ENCODE assay signal across 10 cellular contexts in the genomic region with DNA sequence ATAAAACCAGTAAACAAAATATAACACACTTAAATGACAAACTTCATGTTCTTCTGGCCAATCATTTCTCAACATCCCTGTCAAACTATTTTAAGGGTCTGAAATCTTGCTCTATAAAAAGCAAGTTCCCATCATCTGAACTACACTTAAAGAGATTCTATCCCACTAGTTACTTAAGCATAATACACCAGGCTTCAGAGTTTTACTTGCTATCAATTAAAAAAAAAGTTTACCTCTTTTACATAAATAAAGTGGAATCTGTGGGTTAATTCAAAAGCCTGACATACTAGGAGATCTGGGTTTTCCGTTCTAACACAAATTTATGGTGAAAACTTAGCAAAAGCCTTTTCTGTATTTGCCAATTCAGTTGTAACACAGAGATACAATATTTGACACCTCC. TPM values are rescaled to one million over a fixed set of nuclear protein-coding genes. Genes with fewer than 3 reads are reported as not detected.
DNase-seq lines count a peak whose midpoint lies in the region; FAIRE-seq and TF ChIP-seq lines count a peak whose summit lies in the region.
"Had no signal": no experiment of that assay in that cellular context is flagged by ENCODE, and none has a peak within 500 bp of the region (broad histone marks: within the 10 kb centered on the region; RNA-seq: fewer than 3 reads in every experiment).

No MANE protein-coding gene starts in this region.

- H3K79me2 ChIP-seq in OCI-LY3 (ENCODE audit: low read length): peaks cover 92% of the 10 kb centered on the region
- peaks cover 76% of the 10 kb centered on the region for H3K79me2 ChIP-seq in endothelial cell of umbilical vein (ENCODE audit: control insufficient read depth, insufficient read depth, low read length)

- H3K27me3 ChIP-seq in OCI-LY3 (ENCODE audit: low read depth, low read length): no peaks in the 10 kb centered on the region
- H3K27me3 ChIP-seq in endothelial cell of umbilical vein (ENCODE audit: control insufficient read depth in 2 of 2, insufficient read depth in 2 of 2, low read length in 2 of 2): no peaks in the 10 kb centered on the region

- H3K36me3 ChIP-seq in ES-I3 (ENCODE audit: insufficient read depth, low read length): no peaks in the 10 kb centered on the region
- peaks cover 2% of the 10 kb centered on the region for H3K36me3 ChIP-seq in OCI-LY3 (replicated peaks; ENCODE audit: low read depth, low read length)
- H3K36me3 ChIP-seq in endothelial cell of umbilical vein (ENCODE audit: control insufficient read depth in 2 of 2, extremely low read depth in 1 of 2, insufficient read depth in 2 of 2, low read length in 2 of 2): no peaks in the 10 kb centered on the region

- peak overlapping the region; percentile 88 for H3K4me3 ChIP-seq in OCI-LY3 (ENCODE audit: low read length)
- H3K4me3 ChIP-seq in endothelial cell of umbilical vein (replicated peaks in 1 of 3; ENCODE audit: insufficient read depth in 1 of 3, low read depth in 1 of 3, low read length in 3 of 3): peak overlapping the region in 1 of 3 experiments; percentile 79
- peak overlapping the region; percentile 61 for H3K4me3 ChIP-seq in retinal pigment epithelial cell (ENCODE audit: low read length)

- TF ChIP-seq CTCF in OCI-LY3 (IDR thresholded peaks at IDR 0.05; ENCODE audit: low read depth, low read length) (no peak), endothelial cell of umbilical vein (IDR thresholded peaks at IDR 0.05; ENCODE audit: extremely low read depth in 1 of 2, insufficient read depth in 1 of 2, low read depth in 1 of 2, low read length in 2 of 2) (no peak), retinal pigment epithelial cell (conservative IDR thresholded peaks at IDR 0.05; ENCODE audit: low read depth, low read length) (no peak)

- H3K9me1 ChIP-seq in endothelial cell of umbilical vein (replicated peaks; ENCODE audit: control insufficient read depth, extremely low read depth, insufficient read depth, low read length): no peaks in the 10 kb centered on the region

- no peaks in the 10 kb centered on the region for H3K9me3 ChIP-seq in ES-I3 (ENCODE audit: control insufficient read depth, insufficient read depth, low read length)
- no peaks in the 10 kb centered on the region for H3K9me3 ChIP-seq in OCI-LY3 (ENCODE audit: insufficient read depth, low read length)
- H3K9me3 ChIP-seq in endothelial cell of umbilical vein (replicated peaks; ENCODE audit: control insufficient read depth, insufficient read depth, low read length): no peaks in the 10 kb centered on the region

- POLR2A ChIA-PET in endothelial cell of umbilical vein (lab: Charles Lee): interaction anchor here (3.5 kb wide), 1 partner anchor 116 kb away, joined by 43 read pairs; a partner anchor contains a TSS

- in situ Hi-C loops in ACHN (cut with HindIII; ENCODE audit: low pct_ligation_motif_present, low pct_unique_long_range_greater_than_20kb, low sequenced_read_pairs): no loop called here

- dilution Hi-C loops in endothelial cell of umbilical vein (cut with MboI; ENCODE audit: extremely low pct_ligation_motif_present, low sequenced_read_pairs): no loop called here

- H4K20me1 ChIP-seq in OCI-LY3 (ENCODE audit: insufficient read depth, low read length): peaks cover 31% of the 10 kb centered on the region; the same call in 1 of the 2 replicates
- H4K20me1 ChIP-seq in endothelial cell of umbilical vein (replicated peaks; ENCODE audit: control insufficient read depth, extremely low read depth, insufficient read depth, low read length): no peaks in the 10 kb centered on the region

- H3K27ac ChIP-seq in OCI-LY3 (ENCODE audit: low read length) (no peak overlapping the region), endothelial cell of umbilical vein (ENCODE audit: insufficient read depth, low read depth, low read length) (no peak overlapping the region)

- CTCF ChIA-PET in endothelial cell of umbilical vein (lab: Charles Lee): interaction anchor here (1.7 to 3.9 kb wide), 2 partner anchors 39 to 116 kb away, joined by 4 to 35 read pairs; a partner anchor contains a TSS

- peaks cover 7% of the 10 kb centered on the region for H3K4me1 ChIP-seq in ES-I3 (ENCODE audit: insufficient read depth, low read length)
- H3K4me1 ChIP-seq in OCI-LY3 (ENCODE audit: low read length): peaks cover 13% of the 10 kb centered on the region
- peaks cover 29% of the 10 kb centered on the region for H3K4me1 ChIP-seq in endothelial cell of umbilical vein (ENCODE audit: control insufficient read depth, extremely low read depth, insufficient read depth, low read length)
- H3K4me1 ChIP-seq: parathyroid adenoma had no signal

- FAIRE-seq in endothelial cell of umbilical vein (lab: Jason Lieb, UNC): no peak

- H3K9ac ChIP-seq in ES-I3 (ENCODE audit: low read depth, low read length): peak overlapping the region; percentile 18; the same call in 1 of the 2 replicates
- H3K9ac ChIP-seq in OCI-LY3 (ENCODE audit: low read length): peak overlapping the region; percentile 99; the same call in 1 of the 2 replicates
- H3K9ac ChIP-seq in endothelial cell of umbilical vein (replicated peaks; ENCODE audit: extremely low read depth, insufficient read depth, low read length): no peak overlapping the region
- H3K9ac ChIP-seq: parathyroid adenoma had no signal

- H3K4me2 ChIP-seq in OCI-LY3 (ENCODE audit: low read length) (peak overlapping the region; percentile 74), endothelial cell of umbilical vein (ENCODE audit: insufficient read depth, low read length) (peak overlapping the region; percentile 78)

- no TSS peak for BruUV-seq in endothelial cell of umbilical vein (replicated peaks; lab: Mats Ljungman, UMichigan)

- no peak for TF ChIP-seq POLR2A in endothelial cell of umbilical vein (IDR thresholded peaks at IDR 0.05; ENCODE audit: low read depth, low read length)

- no peak for DNase-seq in endothelial cell of umbilical vein (ENCODE audit: low read depth, low spot score)
- DNase-seq in retinal pigment epithelial cell (ENCODE audit: low read depth): no peak
- DNase-seq in DMS53 (lab: John Stamatoyannopoulos, UW): no peak
- DNase-seq in NCI-H1436 treated with DMSO at 0.1 percent for 48 hours (lab: John Stamatoyannopoulos, UW): no peak
- DNase-seq in ACHN: no peak
- no peak for DNase-seq in effector CD8-positive, alpha-beta T cell (lab: John Stamatoyannopoulos, UW)
- DNase-seq: NCI-H1105 had no signal

- intact Hi-C loops in endothelial cell of umbilical vein (cut with micrococcal nuclease): no loop called here

- H2AFZ ChIP-seq in OCI-LY3 (ENCODE audit: low read depth, low read length) (no peak overlapping the region), endothelial cell of umbilical vein (ENCODE audit: low read depth, low read length) (no peak overlapping the region)

TF ChIP-seq in endothelial cell of umbilical vein, 7 proteins besides CTCF, POLR2A, EP300 and RAD21:
- TF ChIP-seq MYC (IDR thresholded peaks at IDR 0.05; ENCODE audit: low read depth, low read length) (no peak), FOS (IDR thresholded peaks at IDR 0.05; ENCODE audit: borderline replicate concordance, insufficient read depth, low read length) (no peak), JUN (IDR thresholded peaks at IDR 0.05; ENCODE audit: borderline replicate concordance, insufficient read depth, insufficient read length, low read depth) (no peak), GATA2 (IDR thresholded peaks at IDR 0.05; ENCODE audit: insufficient read depth, insufficient read length, low read depth, low read length) (no peak), POLR2AphosphoS5 (IDR thresholded peaks at IDR 0.05; ENCODE audit: insufficient read depth, low read depth, low read length) (no peak), EZH2 (IDR thresholded peaks at IDR 0.05; ENCODE audit: borderline replicate concordance, low read depth, low read length, severe bottlenecking) (no peak)
- TF ChIP-seq, protein P1, sequence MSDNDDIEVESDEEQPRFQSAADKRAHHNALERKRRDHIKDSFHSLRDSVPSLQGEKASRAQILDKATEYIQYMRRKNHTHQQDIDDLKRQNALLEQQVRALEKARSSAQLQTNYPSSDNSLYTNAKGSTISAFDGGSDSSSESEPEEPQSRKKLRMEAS (IDR thresholded peaks at IDR 0.05; ENCODE audit: insufficient read depth, insufficient read length): no peak

RNA-seq across cellular contexts. Expression of a gene that starts 1.9 kb away (rescaled TPM):
- total RNA-seq in endothelial cell of umbilical vein: 54.8 and 57.9 TPM in 2 replicates
- polyA plus RNA-seq in endothelial cell of umbilical vein: 6.9 and 10.0 TPM in 2 replicates
- polyA plus RNA-seq in endothelial cell of umbilical vein (2011; cell fraction: cytosol; rRNA removed): 9.4 and 9.7 TPM in 2 replicates
- polyA plus RNA-seq in endothelial cell of umbilical vein (2011; cell fraction: nucleus; rRNA removed): 35.8 and 39.1 TPM in 2 replicates
- 31.0 and 32.9 TPM in 2 replicates for polyA plus RNA-seq in endothelial cell of umbilical vein (2012)
- 70.2 and 73.8 TPM in 2 replicates for polyA minus RNA-seq in endothelial cell of umbilical vein
- polyA minus RNA-seq in endothelial cell of umbilical vein (2011; cell fraction: cytosol; rRNA and poly(A)+ RNA removed): 8.1 TPM
- polyA minus RNA-seq in endothelial cell of umbilical vein (2011; cell fraction: nucleus; rRNA and poly(A)+ RNA removed): 151 and 184 TPM in 2 replicates
